ENCODE assay signal across 2 cellular contexts in genomic region chr5:10662661-10663245, GRCh38.
TF ChIP-seq lines count a peak whose summit lies in the region.

No MANE protein-coding gene starts in this region.

TF ChIP-seq in SK-N-SH treated with all-trans-retinoic acid at 6 μM for 48 hours, 23 proteins besides CTCF, POLR2A, EP300 and RAD21:
- no peak for TF ChIP-seq CSRNP3 (CRISPR knock-in tag; IDR thresholded peaks at IDR 0.05)
- TF ChIP-seq PPARA (CRISPR knock-in tag; IDR thresholded peaks at IDR 0.05; ENCODE audit: borderline replicate concordance) = no peak
- no peak for TF ChIP-seq ESRRG (CRISPR knock-in tag; IDR thresholded peaks at IDR 0.05)
- TF ChIP-seq ISL1 (CRISPR knock-in tag; IDR thresholded peaks at IDR 0.05) = no peak
- no peak for TF ChIP-seq CREB5 (CRISPR knock-in tag; IDR thresholded peaks at IDR 0.05; ENCODE audit: low read depth)
- TF ChIP-seq ZNF565 (CRISPR knock-in tag; conservative IDR thresholded peaks at IDR 0.05; ENCODE audit: low read depth) = no peak
- no peak for TF ChIP-seq PATZ1 (CRISPR knock-in tag; IDR thresholded peaks at IDR 0.05; ENCODE audit: borderline replicate concordance)
- TF ChIP-seq SNAI2 (CRISPR knock-in tag; IDR thresholded peaks at IDR 0.05) = no peak
- TF ChIP-seq ZFP3 (CRISPR knock-in tag; IDR thresholded peaks at IDR 0.05) = no peak
- TF ChIP-seq TCF4 (CRISPR knock-in tag; IDR thresholded peaks at IDR 0.05; ENCODE audit: borderline replicate concordance) = no peak
- TF ChIP-seq TOX (CRISPR knock-in tag; IDR thresholded peaks at IDR 0.05; ENCODE audit: borderline replicate concordance) = no peak
- TF ChIP-seq ZNF70 (CRISPR knock-in tag; IDR thresholded peaks at IDR 0.05) = no peak
- no peak for TF ChIP-seq ZFP30 (CRISPR knock-in tag; IDR thresholded peaks at IDR 0.05)
- no peak for TF ChIP-seq GLIS3 (CRISPR knock-in tag; IDR thresholded peaks at IDR 0.05)
- no peak for TF ChIP-seq ARNTL (CRISPR knock-in tag; IDR thresholded peaks at IDR 0.05; ENCODE audit: borderline replicate concordance, low read depth)
- no peak for TF ChIP-seq OSR1 (CRISPR knock-in tag; IDR thresholded peaks at IDR 0.05)
- TF ChIP-seq POU6F1 (CRISPR knock-in tag; IDR thresholded peaks at IDR 0.05; ENCODE audit: borderline replicate concordance, low read depth) = no peak
- TF ChIP-seq TSHZ2 (CRISPR knock-in tag; IDR thresholded peaks at IDR 0.05) = no peak
- TF ChIP-seq ZNF8 (CRISPR knock-in tag; IDR thresholded peaks at IDR 0.05) = no peak
- TF ChIP-seq CSDC2 (CRISPR knock-in tag; IDR thresholded peaks at IDR 0.05) = no peak

TF ChIP-seq in H1, 55 proteins besides CTCF, POLR2A, EP300 and RAD21 (continued from another document):
- TF ChIP-seq TCF12 (IDR thresholded peaks at IDR 0.05; ENCODE audit: low read depth, low read length) (no peak), NRF1 (IDR thresholded peaks at IDR 0.05; ENCODE audit: low read depth, low read length) (no peak), FOSL1 (IDR thresholded peaks at IDR 0.05; ENCODE audit: insufficient read depth, low read depth, low read length) (no peak), POLR2AphosphoS5 (IDR thresholded peaks at IDR 0.05; ENCODE audit: low read depth, low read length) (no peak), ASH2L (IDR thresholded peaks at IDR 0.05; ENCODE audit: low read length) (no peak)
